Comparison of ENCODE assay signal across 10 cellular contexts in genomic region chr1:153192697-153193096, GRCh38. TPM values are rescaled to one million over a fixed set of nuclear protein-coding genes. Genes with fewer than 3 reads are reported as not detected.
DNase-seq lines count a peak whose midpoint lies in the region; ATAC-seq, FAIRE-seq and TF ChIP-seq lines count a peak whose summit lies in the region.
"Had no signal": no experiment of that assay in that cellular context is flagged by ENCODE, and none has a peak within 500 bp of the region (broad histone marks: within the 10 kb centered on the region; RNA-seq: fewer than 3 reads in every experiment).

No MANE protein-coding gene starts in this region.

- TF ChIP-seq CTCF in endothelial cell of umbilical vein (IDR thresholded peaks at IDR 0.05; ENCODE audit: extremely low read depth in 1 of 2, insufficient read depth in 1 of 2, low read depth in 1 of 2, low read length in 2 of 2) = peak; percentile 7 to 16
- peak in 4 of 7 experiments; percentile 11 to 40 (median 18) for TF ChIP-seq CTCF in stomach (IDR thresholded peaks at IDR 0.05)

- DNase-seq in activated CD4-positive, alpha-beta T cell treated with anti-CD3 and anti-CD28 coated beads for 48 hours = peak; percentile 6
- no peak for DNase-seq in activated CD4-positive, alpha-beta T cell treated with anti-CD3 and anti-CD28 coated beads for 4 hours
- DNase-seq in NCI-H526 treated with DMSO at 0.1 percent for 48 hours (lab: John Stamatoyannopoulos, UW) (peak; percentile 19), endothelial cell of umbilical vein (ENCODE audit: low read depth, low spot score) (no peak), stomach (peak; percentile 29), aorta (no peak)
- DNase-seq in activated T-cell treated with anti-CD3 and anti-CD28 coated beads, Interleukin-2, amount 50 U/mL, for 1 hour = no peak
- DNase-seq: occipital lobe had no signal

- intact Hi-C loops in endothelial cell of umbilical vein (cut with micrococcal nuclease) (loop anchor here (1.0 kb wide), 1 partner anchor 323 kb away; no protein-coding TSS in a partner anchor), stomach (cut with DNase I; ENCODE audit: low total_unique reads) (no loop called here), aorta (cut with DNase I) (no loop called here)

- TF ChIP-seq EP300 in stomach (IDR thresholded peaks at IDR 0.05) = no peak

- 8 to 20% (median 14%) methylated on average over 3 of the region's 3 CpGs for WGBS in stomach, 5 donors
- WGBS in aorta, 2 donors = 20 to 23% methylated on average over 3 of the region's 3 CpGs

- no peak overlapping the region for H3K4me2 ChIP-seq in endothelial cell of umbilical vein (ENCODE audit: insufficient read depth, low read length)

- no peak overlapping the region for H3K9ac ChIP-seq in endothelial cell of umbilical vein (replicated peaks; ENCODE audit: extremely low read depth, insufficient read depth, low read length)

- no TSS peak for BruUV-seq in endothelial cell of umbilical vein (replicated peaks; lab: Mats Ljungman, UMichigan)

- CTCF ChIA-PET in endothelial cell of umbilical vein (lab: Charles Lee) = interaction anchor here (0.8 to 2.8 kb wide), 8 partner anchors 9 to 540 kb away, joined by 3 to 38 read pairs (median 4); partner anchors contain the start of gene SMCP

- no peak for ATAC-seq in aorta (ENCODE audit: low FRiP score)
- ATAC-seq in GM18519 (IDR thresholded peaks at IDR 0.05; ENCODE audit: low FRiP score, unreplicated experiment) = no peak

- H4K20me1 ChIP-seq in endothelial cell of umbilical vein (replicated peaks; ENCODE audit: control insufficient read depth, extremely low read depth, insufficient read depth, low read length) = no peaks in the 10 kb centered on the region

- no peaks in the 10 kb centered on the region for H3K9me3 ChIP-seq in endothelial cell of umbilical vein (replicated peaks; ENCODE audit: control insufficient read depth, insufficient read depth, low read length)
- H3K9me3 ChIP-seq in stomach = no peaks in the 10 kb centered on the region
- H3K9me3 ChIP-seq in aorta (ENCODE audit: control insufficient read depth, low read length) = no peaks in the 10 kb centered on the region

- H3K9me1 ChIP-seq in endothelial cell of umbilical vein (replicated peaks; ENCODE audit: control insufficient read depth, extremely low read depth, insufficient read depth, low read length) = no peaks in the 10 kb centered on the region

- H3K36me3 ChIP-seq in endothelial cell of umbilical vein (ENCODE audit: control insufficient read depth in 2 of 2, extremely low read depth in 1 of 2, insufficient read depth in 2 of 2, low read length in 2 of 2) (no peaks in the 10 kb centered on the region), stomach (no peaks in the 10 kb centered on the region), aorta (ENCODE audit: control insufficient read depth in 1 of 2, insufficient read depth in 2 of 2, low read length in 1 of 2) (no peaks in the 10 kb centered on the region)

- POLR2A ChIA-PET in endothelial cell of umbilical vein (lab: Charles Lee) = no interaction called here

- H3K4me1 ChIP-seq in endothelial cell of umbilical vein (ENCODE audit: control insufficient read depth, extremely low read depth, insufficient read depth, low read length) = no peaks in the 10 kb centered on the region
- no peaks in the 10 kb centered on the region for H3K4me1 ChIP-seq in stomach
- H3K4me1 ChIP-seq in aorta (ENCODE audit: control insufficient read depth in 1 of 2, insufficient read depth in 2 of 2, low read length in 2 of 2) = no peaks in the 10 kb centered on the region

- H3K27ac ChIP-seq in endothelial cell of umbilical vein (ENCODE audit: insufficient read depth, low read depth, low read length) = no peak overlapping the region
- H3K27ac ChIP-seq in stomach = no peak overlapping the region
- H3K27ac ChIP-seq in aorta (ENCODE audit: low read depth in 1 of 2, low read length in 2 of 2) = no peak overlapping the region

- no peak for FAIRE-seq in endothelial cell of umbilical vein (lab: Jason Lieb, UNC)

- H3K27me3 ChIP-seq in endothelial cell of umbilical vein (ENCODE audit: control insufficient read depth in 2 of 2, insufficient read depth in 2 of 2, low read length in 2 of 2) (no peaks in the 10 kb centered on the region), stomach (peaks cover 0 to 40% (median 3%) of the 10 kb centered on the region in 3 donors), aorta (ENCODE audit: control insufficient read depth in 1 of 2, insufficient read depth in 2 of 2, low read length in 1 of 2) (no peaks in the 10 kb centered on the region)

- H3K79me2 ChIP-seq in endothelial cell of umbilical vein (ENCODE audit: control insufficient read depth, insufficient read depth, low read length) = no peaks in the 10 kb centered on the region

- dilution Hi-C loops in endothelial cell of umbilical vein (cut with MboI; ENCODE audit: extremely low pct_ligation_motif_present, low sequenced_read_pairs) = no loop called here

- no peak overlapping the region for H2AFZ ChIP-seq in endothelial cell of umbilical vein (ENCODE audit: low read depth, low read length)

- TF ChIP-seq POLR2A in endothelial cell of umbilical vein (IDR thresholded peaks at IDR 0.05; ENCODE audit: low read depth, low read length) = no peak
- TF ChIP-seq POLR2A in stomach (IDR thresholded peaks at IDR 0.05) = no peak

- H3K4me3 ChIP-seq in endothelial cell of umbilical vein (replicated peaks in 1 of 3; ENCODE audit: insufficient read depth in 1 of 3, low read depth in 1 of 3, low read length in 3 of 3) (no peak overlapping the region), stomach (no peak overlapping the region), aorta (ENCODE audit: low read length in 2 of 2) (no peak overlapping the region)

TF ChIP-seq in endothelial cell of umbilical vein, 7 proteins besides CTCF, POLR2A, EP300 and RAD21:
- TF ChIP-seq MAX (IDR thresholded peaks at IDR 0.05; ENCODE audit: insufficient read depth, insufficient read length) (no peak), MYC (IDR thresholded peaks at IDR 0.05; ENCODE audit: low read depth, low read length) (no peak), GATA2 (IDR thresholded peaks at IDR 0.05; ENCODE audit: insufficient read depth, insufficient read length, low read depth, low read length) (no peak), JUN (IDR thresholded peaks at IDR 0.05; ENCODE audit: borderline replicate concordance, insufficient read depth, insufficient read length, low read depth) (no peak), FOS (IDR thresholded peaks at IDR 0.05; ENCODE audit: borderline replicate concordance, insufficient read depth, low read length) (no peak), EZH2 (IDR thresholded peaks at IDR 0.05; ENCODE audit: borderline replicate concordance, low read depth, low read length, severe bottlenecking) (no peak), POLR2AphosphoS5 (IDR thresholded peaks at IDR 0.05; ENCODE audit: insufficient read depth, low read depth, low read length) (no peak)

RNA-seq across cellular contexts. Expression of gene LELP1, which starts 10.5 kb away (rescaled TPM):
- total RNA-seq in endothelial cell of umbilical vein = not detected in 2 replicates
- polyA plus RNA-seq in endothelial cell of umbilical vein = not detected in 2 replicates
- polyA plus RNA-seq in endothelial cell of umbilical vein (2011; cell fraction: cytosol; rRNA removed) = not detected in 2 replicates
- not detected in 2 replicates for polyA plus RNA-seq in endothelial cell of umbilical vein (2011; cell fraction: nucleus; rRNA removed)
- not detected in 2 replicates for polyA plus RNA-seq in endothelial cell of umbilical vein (2012)
- polyA minus RNA-seq in endothelial cell of umbilical vein = not detected in 2 replicates
- polyA minus RNA-seq in endothelial cell of umbilical vein (2011; cell fraction: cytosol; rRNA and poly(A)+ RNA removed) = not detected
- polyA minus RNA-seq in endothelial cell of umbilical vein (2011; cell fraction: nucleus; rRNA and poly(A)+ RNA removed) = not detected in 2 replicates
- total RNA-seq in stomach = not detected
- polyA plus RNA-seq in stomach = not detected
- not detected for total RNA-seq in aorta
- polyA plus RNA-seq in aorta = not detected
- total RNA-seq: occipital lobe had no signal
- polyA plus RNA-seq: CD14-positive monocyte had no signal

RNA-seq across cellular contexts. Expression of gene PRR9, which starts 24.7 kb away (rescaled TPM):
- total RNA-seq in endothelial cell of umbilical vein (not detected in 2 replicates), stomach (not detected), aorta (not detected)
- polyA plus RNA-seq in endothelial cell of umbilical vein (not detected in 2 replicates), stomach (not detected), aorta (not detected)
- not detected in 2 replicates for polyA plus RNA-seq in endothelial cell of umbilical vein (2011; cell fraction: cytosol; rRNA removed)
- not detected in 2 replicates for polyA plus RNA-seq in endothelial cell of umbilical vein (2011; cell fraction: nucleus; rRNA removed)
- not detected in 2 replicates for polyA plus RNA-seq in endothelial cell of umbilical vein (2012)
- polyA minus RNA-seq in endothelial cell of umbilical vein = not detected in 2 replicates
- polyA minus RNA-seq in endothelial cell of umbilical vein (2011; cell fraction: cytosol; rRNA and poly(A)+ RNA removed) = not detected
- not detected in 2 replicates for polyA minus RNA-seq in endothelial cell of umbilical vein (2011; cell fraction: nucleus; rRNA and poly(A)+ RNA removed)
- total RNA-seq: occipital lobe had no signal
- polyA plus RNA-seq: CD14-positive monocyte had no signal

RNA-seq across cellular contexts. Expression of gene SPRR2G, which starts 42.0 kb away (rescaled TPM):
- total RNA-seq in endothelial cell of umbilical vein (not detected in 2 replicates), stomach (not detected), aorta (not detected)
- polyA plus RNA-seq in endothelial cell of umbilical vein (not detected in 2 replicates), stomach (under 1 TPM in 1 of 3 donors, not detected in 2; 0.75 TPM), aorta (not detected)
- polyA plus RNA-seq in endothelial cell of umbilical vein (2011; cell fraction: cytosol; rRNA removed) = not detected in 2 replicates
- not detected in 2 replicates for polyA plus RNA-seq in endothelial cell of umbilical vein (2011; cell fraction: nucleus; rRNA removed)
- not detected in 2 replicates for polyA plus RNA-seq in endothelial cell of umbilical vein (2012)
- polyA minus RNA-seq in endothelial cell of umbilical vein = not detected in 2 replicates
- polyA minus RNA-seq in endothelial cell of umbilical vein (2011; cell fraction: cytosol; rRNA and poly(A)+ RNA removed) = not detected
- polyA minus RNA-seq in endothelial cell of umbilical vein (2011; cell fraction: nucleus; rRNA and poly(A)+ RNA removed) = not detected in 2 replicates
- total RNA-seq: occipital lobe had no signal
- polyA plus RNA-seq: CD14-positive monocyte had no signal

Comparison
In these comparisons a context has a peak if more than half of its experiments do, and no peak if none do; other contexts are left out.
1. DNase-seq: peak in activated CD4-positive, alpha-beta T cell treated with anti-CD3 and anti-CD28 coated beads for 48 hours (single experiment), NCI-H526 treated with DMSO at 0.1 percent for 48 hours (single experiment) and stomach (single experiment); none in activated CD4-positive, alpha-beta T cell treated with anti-CD3 and anti-CD28 coated beads for 4 hours (0 of 2), endothelial cell of umbilical vein (single experiment), aorta (0 of 2) and activated T-cell treated with anti-CD3 and anti-CD28 coated beads, Interleukin-2, amount 50 U/mL, for 1 hour (single experiment).